In the genomic region with DNA sequence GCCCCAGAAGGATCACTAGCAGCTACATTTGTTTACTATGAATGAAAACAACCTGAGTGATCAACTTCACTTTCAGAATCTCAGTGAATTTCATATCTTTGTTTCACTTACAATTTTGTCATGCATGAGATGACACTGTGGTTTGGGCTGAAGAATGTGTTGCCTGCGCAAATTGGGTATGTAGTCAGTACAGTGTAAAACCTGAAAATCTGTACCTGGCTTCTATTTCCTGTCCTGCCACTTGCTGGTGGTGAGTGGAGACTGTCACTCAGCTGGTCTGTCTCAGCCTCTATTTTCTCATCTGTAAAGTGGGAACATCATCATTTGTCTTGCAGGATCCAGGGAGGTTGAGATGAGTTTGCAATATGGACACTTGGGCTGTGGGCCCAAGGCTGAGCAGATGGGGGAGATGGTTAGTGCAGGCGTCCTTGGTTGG, we compare ENCODE assay signal across 10 cellular contexts.
DNase-seq lines count a peak whose midpoint lies in the region; ATAC-seq, FAIRE-seq and TF ChIP-seq lines count a peak whose summit lies in the region.
"Had no signal": no experiment of that assay in that cellular context is flagged by ENCODE, and none has a peak within 500 bp of the region (broad histone marks: within the 10 kb centered on the region; RNA-seq: fewer than 3 reads in every experiment).

No MANE protein-coding gene starts in this region.

- peak overlapping the region in 5 of 10 donors; percentile 4 to 49 (median 21) for H3K4me3 Mint-ChIP-seq in naive thymus-derived CD4-positive, alpha-beta T cell

- ATAC-seq in activated CD4-positive, CD25-positive, alpha-beta regulatory T cell treated with anti-CD3 and anti-CD28 coated beads, Interleukin-2, amount 50 U/mL, for 24 hours: peak; percentile 69 to 76
- ATAC-seq in GM21619 (IDR thresholded peaks at IDR 0.05; ENCODE audit: unreplicated experiment): peak; percentile 87
- peak; percentile 89 for ATAC-seq in HG03432 (IDR thresholded peaks at IDR 0.05; ENCODE audit: unreplicated experiment)
- no peak for ATAC-seq in naive thymus-derived CD4-positive, alpha-beta T cell

- TF ChIP-seq POLR2A in H54 (IDR thresholded peaks at IDR 0.05; ENCODE audit: low read depth, low read length): no peak

- FAIRE-seq in H54 (lab: Jason Lieb, UNC): no peak

- H3K4me1 ChIP-seq in naive thymus-derived CD4-positive, alpha-beta T cell (ENCODE audit: control insufficient read depth in 2 of 2, insufficient read depth in 2 of 2, low read length in 2 of 2): peaks cover 0 to 66% of the 10 kb centered on the region in 2 donors

- intact Hi-C loops in naive thymus-derived CD4-positive, alpha-beta T cell (cut with micrococcal nuclease): loop anchor here (10.0 kb wide), 3 partner anchors 382 to 1822 kb away; partner anchors contain the start of genes ERCC6 (in 1 of the 2), SGMS1 (in 1 of the 2) and TMEM273 (in 1 of the 2)

- no peak for DNase-seq in activated CD4-positive, CD25-positive, alpha-beta regulatory T cell treated with anti-CD3 and anti-CD28 coated beads, Interleukin-2, amount 50 U/mL, for 72 hours
- DNase-seq in naive thymus-derived CD4-positive, alpha-beta T cell: peak in 1 of 9 donors; percentile 17
- DNase-seq in brain microvascular endothelial cell (no peak), H54 (ENCODE audit: insufficient read length, low spot score) (no peak), kidney glomerular epithelial cell (lab: John Stamatoyannopoulos, UW) (no peak)
- DNase-seq: NCI-H1417; stimulated activated CD4-positive, alpha-beta T cell treated with anti-CD3 and anti-CD28 coated beads, Interleukin-2, amount 100 ng/mL, for 48 hours had no signal

- H3K27ac Mint-ChIP-seq in naive thymus-derived CD4-positive, alpha-beta T cell: peak overlapping the region in 7 of 9 donors; percentile 6 to 87 (median 75)

- no peak overlapping the region for H3K4me3 ChIP-seq in naive thymus-derived CD4-positive, alpha-beta T cell (ENCODE audit: low read length)
- H3K4me3 ChIP-seq in brain microvascular endothelial cell (ENCODE audit: low read depth, low read length): no peak overlapping the region

- no peaks in the 10 kb centered on the region for H3K36me3 ChIP-seq in naive thymus-derived CD4-positive, alpha-beta T cell (ENCODE audit: control insufficient read depth in 2 of 3, insufficient read depth in 3 of 3, low read length in 3 of 3)
- H3K36me3 ChIP-seq in brain microvascular endothelial cell (replicated peaks): no peaks in the 10 kb centered on the region

- H3K27ac ChIP-seq in naive thymus-derived CD4-positive, alpha-beta T cell (ENCODE audit: low read depth, low read length): no peak overlapping the region
- H3K27ac ChIP-seq in brain microvascular endothelial cell: no peak overlapping the region

- peaks cover 0 to 6% (median 0%) of the 10 kb centered on the region in 5 donors for H3K27me3 Mint-ChIP-seq in naive thymus-derived CD4-positive, alpha-beta T cell

- POLR2A ChIA-PET in naive thymus-derived CD4-positive, alpha-beta T cell (lab: Charles Lee): no interaction called here

- CTCF ChIA-PET in naive thymus-derived CD4-positive, alpha-beta T cell (lab: Charles Lee): interaction anchor here (0.8 kb wide), 1 partner anchor 598 kb away, joined by 3 read pairs; no protein-coding TSS in a partner anchor

- peaks cover 0 to 18% (median 5%) of the 10 kb centered on the region in 11 donors for H3K9me3 Mint-ChIP-seq in naive thymus-derived CD4-positive, alpha-beta T cell

- in situ Hi-C loops in brain microvascular endothelial cell (cut with HindIII; ENCODE audit: low pct_ligation_motif_present, low sequenced_read_pairs): no loop called here

- no peaks in the 10 kb centered on the region for H3K9me3 ChIP-seq in naive thymus-derived CD4-positive, alpha-beta T cell (ENCODE audit: control insufficient read depth in 2 of 3, low read length in 3 of 3)

- H3K4me1 Mint-ChIP-seq in naive thymus-derived CD4-positive, alpha-beta T cell: peaks cover 20 to 82% (median 75%) of the 10 kb centered on the region in 7 donors

- H3K27me3 ChIP-seq in naive thymus-derived CD4-positive, alpha-beta T cell (ENCODE audit: control insufficient read depth in 2 of 2, insufficient read depth in 2 of 2, low read length in 2 of 2): no peaks in the 10 kb centered on the region
- H3K27me3 ChIP-seq in brain microvascular endothelial cell (replicated peaks): no peaks in the 10 kb centered on the region

- peaks cover 0 to 12% (median 0%) of the 10 kb centered on the region in 5 donors for H3K36me3 Mint-ChIP-seq in naive thymus-derived CD4-positive, alpha-beta T cell

- TF ChIP-seq CTCF in brain microvascular endothelial cell (IDR thresholded peaks at IDR 0.05; ENCODE audit: low read depth, low read length, missing control alignments): no peak
